ENCODE assay signal across 8 cellular contexts in the genomic region with DNA sequence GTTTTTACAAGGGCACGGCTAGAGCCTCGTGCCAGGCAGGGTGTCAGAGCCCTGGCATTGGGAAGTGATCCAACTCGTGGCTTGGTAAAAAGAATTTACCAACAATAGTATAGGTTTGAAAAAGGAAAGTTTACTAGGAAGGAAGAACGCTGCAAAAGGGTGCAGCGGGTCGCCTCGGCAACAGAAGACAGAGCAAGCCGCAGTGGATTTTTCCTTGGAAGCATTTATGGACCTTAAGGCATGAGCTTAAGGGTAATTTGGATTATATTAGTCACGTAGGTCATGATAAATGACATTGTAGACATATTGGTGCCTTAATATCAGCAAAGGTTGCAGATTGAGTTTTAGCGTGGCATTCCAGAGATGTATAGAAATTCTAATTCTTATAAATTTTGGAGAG.
"Had no signal": no experiment of that assay in that cellular context is flagged by ENCODE, and none has a peak within 500 bp of the region (broad histone marks: within the 10 kb centered on the region; RNA-seq: fewer than 3 reads in every experiment).

No MANE protein-coding gene starts in this region.

- DNase-seq: GM23248, GOT3, H7, HFFc6 had no signal

- H2AFZ ChIP-seq: GM23248 had no signal

- H3K4me1 ChIP-seq: HAP-1 had no signal

- H3K4me3 ChIP-seq: GM23248, HAP-1 had no signal

- H3K27ac ChIP-seq: GM23248, HL-60 had no signal

- H3K9ac ChIP-seq: GM23248 had no signal

- ATAC-seq: HCT116, HepG2 had no signal

- H3K36me3 ChIP-seq: HAP-1 had no signal

- H3K9me3 ChIP-seq: HAP-1 had no signal
